In genomic region chr2:13114391-13114790, GRCh38 we compare ENCODE assay signal across 11 cellular contexts.
DNase-seq lines count a peak whose midpoint lies in the region; ATAC-seq, FAIRE-seq and TF ChIP-seq lines count a peak whose summit lies in the region.
"Had no signal": no experiment of that assay in that cellular context is flagged by ENCODE, and none has a peak within 500 bp of the region (broad histone marks: within the 10 kb centered on the region; RNA-seq: fewer than 3 reads in every experiment).

No MANE protein-coding gene starts in this region.

- H3K4me1 Mint-ChIP-seq in mesothelial cell of epicardium (peaks cover 27% of the 10 kb centered on the region), H9 (peaks cover 4 to 5% of the 10 kb centered on the region in 2 experiments; a peak in 3 of 4 replicates)
- H3K4me1 Mint-ChIP-seq in CD8-positive, alpha-beta T cell (ENCODE audit: low read depth), result no peaks in the 10 kb centered on the region

- no peak overlapping the region for H4K5ac ChIP-seq in H1 (ENCODE audit: insufficient read length, low read depth, low read length)
- no peak overlapping the region for H4K5ac ChIP-seq in H9 (ENCODE audit: insufficient read length, low read depth, low read length)

- TF ChIP-seq EP300 in H1 (IDR thresholded peaks at IDR 0.05; ENCODE audit: borderline replicate concordance in 1 of 2, low read depth in 2 of 2, low read length in 2 of 2) (no peak), gastroesophageal sphincter (IDR thresholded peaks at IDR 0.05) (no peak)

- H3K18ac ChIP-seq in H1 (ENCODE audit: extremely low read depth, low read length) (no peak overlapping the region), H9 (ENCODE audit: insufficient read length, low read depth, low read length) (no peak overlapping the region)

- H3K79me1 ChIP-seq in H1 (ENCODE audit: low read depth, low read length) (no peaks in the 10 kb centered on the region), H9 (ENCODE audit: insufficient read depth, low read depth, low read length, poor library complexity, severe bottlenecking) (no peaks in the 10 kb centered on the region)

- WGBS in H1 (ENCODE audit: extremely low coverage in 1 of 2, insufficient coverage in 1 of 2, insufficient read length in 1 of 2, insufficient replicate concordance in 2 of 2, low coverage in 1 of 2, low lambda C conversion rate in 2 of 2, missing lambda C conversion rate in 1 of 2), 2 experiments, result 88% methylated on average over 1 of the region's 1 CpG; no CpG with 5 or more reads in 1 of the 2 experiments
- WGBS in H9 (ENCODE audit: extremely low coverage, insufficient read length, low lambda C conversion rate), result no CpG with 5 or more reads among the region's 1 CpG
- 0 to 40% methylated on average over 1 of the region's 1 CpG for WGBS in gastroesophageal sphincter (ENCODE audit: low coverage in 1 of 2), 2 donors

- H3K9ac ChIP-seq in H1 (replicated peaks in 1 of 4; ENCODE audit: extremely low read depth in 1 of 4, low read depth in 3 of 4, low read length in 3 of 4) (no peak overlapping the region), H9 (ENCODE audit: extremely low read depth, insufficient read length, low read length) (no peak overlapping the region)

- H2AFZ ChIP-seq in H1 (ENCODE audit: low read length), result peak overlapping the region; percentile 58; the same call in 1 of the 2 replicates
- no peak overlapping the region for H2AFZ ChIP-seq in H9 (ENCODE audit: low read length)

- H4K91ac ChIP-seq in H1 (replicated peaks; ENCODE audit: insufficient read length, low read length) (no peak overlapping the region), H9 (ENCODE audit: insufficient read length, low read depth, low read length) (no peak overlapping the region)

- no peak for ATAC-seq in CD8-positive, alpha-beta T cell
- ATAC-seq in gastroesophageal sphincter, result no peak

- H2BK20ac ChIP-seq in H1 (ENCODE audit: low read length), result no peak overlapping the region
- H2BK20ac ChIP-seq in H9 (ENCODE audit: low read depth, low read length, poor library complexity, severe bottlenecking), result no peak overlapping the region

- H3K36me3 ChIP-seq in H1 (ENCODE audit: control insufficient read depth in 2 of 4, insufficient read depth in 4 of 4, low read length in 3 of 4) (no peaks in the 10 kb centered on the region), gastroesophageal sphincter (no peaks in the 10 kb centered on the region)
- H3K36me3 ChIP-seq in CD8-positive, alpha-beta T cell (ENCODE audit: insufficient read depth, low read length), result no peaks in the 10 kb centered on the region

- H2BK5ac ChIP-seq in H1 (ENCODE audit: low read depth, low read length) (no peak overlapping the region), H9 (ENCODE audit: insufficient read length, low read length) (no peak overlapping the region)

- no peak overlapping the region for H3K4me2 ChIP-seq in H1 (ENCODE audit: insufficient read depth in 1 of 2, low read depth in 2 of 2, low read length in 2 of 2)
- H3K4me2 ChIP-seq in H9 (ENCODE audit: insufficient read depth, insufficient read length, low read length), result no peak overlapping the region

- no peak overlapping the region for H2BK12ac ChIP-seq in H1 (ENCODE audit: low read depth, low read length)
- no peak overlapping the region for H2BK12ac ChIP-seq in H9 (ENCODE audit: insufficient read length, low read depth, low read length)

- H3K27ac ChIP-seq in H1 (ENCODE audit: low read depth, low read length) (no peak overlapping the region), H9 (ENCODE audit: insufficient read length, low read depth, low read length) (no peak overlapping the region), gastroesophageal sphincter (no peak overlapping the region)
- no peak overlapping the region for H3K27ac ChIP-seq in CD8-positive, alpha-beta T cell (ENCODE audit: low read depth, low read length)
- H3K27ac ChIP-seq: HL-60 had no signal

- H4K20me1 ChIP-seq in H1 (replicated peaks in 1 of 2; ENCODE audit: control insufficient read depth in 1 of 2, insufficient read depth in 2 of 2, low read length in 2 of 2), result no peaks in the 10 kb centered on the region
- H4K20me1 ChIP-seq in H9 (ENCODE audit: control insufficient read depth, insufficient read depth, insufficient read length), result no peaks in the 10 kb centered on the region

- H3K23ac ChIP-seq in H1 (ENCODE audit: insufficient read length) (no peak overlapping the region), H9 (ENCODE audit: insufficient read length, low read depth, low read length) (no peak overlapping the region)

- H3K36me3 Mint-ChIP-seq in mesothelial cell of epicardium (no peaks in the 10 kb centered on the region), H9 (ENCODE audit: insufficient read depth in 1 of 3, low read depth in 3 of 3) (no peaks in the 10 kb centered on the region)
- H3K36me3 Mint-ChIP-seq in CD8-positive, alpha-beta T cell, result no peaks in the 10 kb centered on the region
- H3K36me3 Mint-ChIP-seq: brain had no signal

- TF ChIP-seq POLR2A in H1 (IDR thresholded peaks at IDR 0.05; ENCODE audit: control extremely low read depth in 1 of 2, low read depth in 2 of 2, low read length in 2 of 2) (no peak), gastroesophageal sphincter (IDR thresholded peaks at IDR 0.05) (no peak)

- no peak overlapping the region for H3K4me3 Mint-ChIP-seq in mesothelial cell of epicardium
- H3K4me3 Mint-ChIP-seq in H9, result no peak overlapping the region
- H3K4me3 Mint-ChIP-seq in CD8-positive, alpha-beta T cell, result no peak overlapping the region
- H3K4me3 Mint-ChIP-seq: brain had no signal

- H3K9me3 ChIP-seq in H1 (ENCODE audit: insufficient read depth in 2 of 2, low read depth in 1 of 2, low read length in 1 of 2), result peaks cover 0 to 5% of the 10 kb centered on the region in 2 experiments; a peak in 1 of 4 replicates
- no peaks in the 10 kb centered on the region for H3K9me3 ChIP-seq in H9 (ENCODE audit: control insufficient read depth, low read depth, low read length)
- H3K9me3 ChIP-seq in CD8-positive, alpha-beta T cell (ENCODE audit: low read length), result no peaks in the 10 kb centered on the region
- no peaks in the 10 kb centered on the region for H3K9me3 ChIP-seq in gastroesophageal sphincter

- H3K79me2 ChIP-seq in H1 (ENCODE audit: control insufficient read depth in 1 of 2, insufficient read depth in 2 of 2, low read length in 2 of 2), result no peaks in the 10 kb centered on the region
- no peaks in the 10 kb centered on the region for H3K79me2 ChIP-seq in H9 (ENCODE audit: insufficient read depth, low read length)

- no peak overlapping the region for H3K56ac ChIP-seq in H1 (replicated peaks; ENCODE audit: insufficient read length, low read depth, low read length)
- H3K56ac ChIP-seq in H9 (ENCODE audit: insufficient read length, low read depth, low read length), result no peak overlapping the region

- CTCF ChIA-PET in H1 (lab: Charles Lee; ENCODE audit: partially characterized antibody), result no interaction called here
- CTCF ChIA-PET in CD8-positive, alpha-beta T cell (lab: Charles Lee), result no interaction called here

- POLR2A ChIA-PET in H1 (lab: Charles Lee; ENCODE audit: partially characterized antibody), result no interaction called here
- POLR2A ChIA-PET in CD8-positive, alpha-beta T cell (lab: Charles Lee), result no interaction called here

- no peaks in the 10 kb centered on the region for H3K27me3 ChIP-seq in H1 (replicated peaks in 1 of 4; ENCODE audit: control insufficient read depth in 3 of 4, extremely low read depth in 1 of 4, insufficient read depth in 3 of 4, low read length in 3 of 4)
- no peaks in the 10 kb centered on the region for H3K27me3 ChIP-seq in H9 (ENCODE audit: insufficient read depth, low read length)
- no peaks in the 10 kb centered on the region for H3K27me3 ChIP-seq in CD8-positive, alpha-beta T cell (ENCODE audit: insufficient read depth, low read length)
- H3K27me3 ChIP-seq in gastroesophageal sphincter, result no peaks in the 10 kb centered on the region

- H2BK15ac ChIP-seq in H1 (ENCODE audit: low read length), result no peak overlapping the region
- H2BK15ac ChIP-seq in H9 (ENCODE audit: low read depth, low read length), result no peak overlapping the region

- H2BK120ac ChIP-seq in H1 (replicated peaks; ENCODE audit: low read depth, low read length), result no peak overlapping the region
- no peak overlapping the region for H2BK120ac ChIP-seq in H9 (ENCODE audit: low read depth, low read length, poor library complexity, severe bottlenecking)

- intact Hi-C loops in CD8-positive, alpha-beta T cell (cut with DNase I, micrococcal nuclease), result no loop called here

- H3K14ac ChIP-seq in H1 (ENCODE audit: insufficient read length), result no peak overlapping the region
- no peak overlapping the region for H3K14ac ChIP-seq in H9 (ENCODE audit: insufficient read depth, low read length)

- H4K8ac ChIP-seq in H1 (ENCODE audit: extremely low read depth, insufficient read depth, low read length) (no peak overlapping the region), H9 (replicated peaks; ENCODE audit: insufficient read length, low read depth, low read length) (no peak overlapping the region)

- peak overlapping the region; percentile 22 for H3K27ac Mint-ChIP-seq in mesothelial cell of epicardium
- H3K27ac Mint-ChIP-seq in H9, result peak overlapping the region in 1 of 3 experiments; percentile 9; a peak in 2 of 7 replicates
- no peak overlapping the region for H3K27ac Mint-ChIP-seq in CD8-positive, alpha-beta T cell

- no peaks in the 10 kb centered on the region for H3K23me2 ChIP-seq in H1 (ENCODE audit: low read depth, low read length)
- H3K23me2 ChIP-seq in H9 (ENCODE audit: insufficient read length, low read depth, low read length, poor library complexity, severe bottlenecking), result no peaks in the 10 kb centered on the region

- H3K9me3 Mint-ChIP-seq in mesothelial cell of epicardium, result peaks cover 6% of the 10 kb centered on the region
- no peaks in the 10 kb centered on the region; a peak in 1 of 5 replicates for H3K9me3 Mint-ChIP-seq in H9
- H3K9me3 Mint-ChIP-seq in CD8-positive, alpha-beta T cell, result no peaks in the 10 kb centered on the region
- H3K9me3 Mint-ChIP-seq: brain had no signal

- H2AK5ac ChIP-seq in H1 (ENCODE audit: low read depth, low read length) (no peak overlapping the region), H9 (ENCODE audit: insufficient read length, low read length) (no peak overlapping the region)

- H3K4ac ChIP-seq in H1 (replicated peaks; ENCODE audit: insufficient read length, low read depth, low read length) (no peak overlapping the region), H9 (ENCODE audit: low read depth, low read length) (no peak overlapping the region)

- no peak for TF ChIP-seq CTCF in H1 (IDR thresholded peaks at IDR 0.05; ENCODE audit: control extremely low read depth in 1 of 3, insufficient read depth in 1 of 3, low read depth in 1 of 3, low read length in 3 of 3)
- TF ChIP-seq CTCF in mesothelial cell of epicardium (IDR thresholded peaks at IDR 0.05; ENCODE audit: unreplicated experiment), result no peak
- TF ChIP-seq CTCF in H9 (conservative IDR thresholded peaks at IDR 0.05), result no peak
- TF ChIP-seq CTCF in CD8-positive, alpha-beta T cell (IDR thresholded peaks at IDR 0.05), result no peak
- no peak for TF ChIP-seq CTCF in gastroesophageal sphincter (IDR thresholded peaks at IDR 0.05)

- H3K4me3 ChIP-seq in H1 (ENCODE audit: extremely low read depth in 1 of 4, insufficient read depth in 2 of 4, low read depth in 3 of 4, low read length in 4 of 4) (no peak overlapping the region), gastroesophageal sphincter (no peak overlapping the region)
- H3K4me3 ChIP-seq in CD8-positive, alpha-beta T cell (ENCODE audit: low read depth, low read length), result no peak overlapping the region

- H3K4me1 ChIP-seq in H1 (replicated peaks in 1 of 4; ENCODE audit: control insufficient read depth in 3 of 4, insufficient read depth in 4 of 4, low read length in 3 of 4) (no peaks in the 10 kb centered on the region), H9 (ENCODE audit: insufficient read depth, low read length) (no peaks in the 10 kb centered on the region), gastroesophageal sphincter (no peaks in the 10 kb centered on the region)
- H3K4me1 ChIP-seq in CD8-positive, alpha-beta T cell (ENCODE audit: insufficient read depth, low read length), result no peaks in the 10 kb centered on the region

- TF ChIP-seq RAD21 in H1 (IDR thresholded peaks at IDR 0.05 in 1 of 2, conservative IDR thresholded peaks at IDR 0.05 in 1 of 2; ENCODE audit: low read depth in 2 of 2, low read length in 2 of 2), result no peak

- no peak for FAIRE-seq in H1 (lab: Jason Lieb, UNC)

- H3T11ph ChIP-seq in H9 (ENCODE audit: low read length), result no peak overlapping the region

- H3K27me3 Mint-ChIP-seq in mesothelial cell of epicardium (ENCODE audit: low read depth) (no peaks in the 10 kb centered on the region), H9 (ENCODE audit: low read depth) (no peaks in the 10 kb centered on the region)
- H3K27me3 Mint-ChIP-seq in CD8-positive, alpha-beta T cell (ENCODE audit: low read depth), result peaks cover 6% of the 10 kb centered on the region
- H3K27me3 Mint-ChIP-seq: brain had no signal

- peak; percentile 23 for DNase-seq in DMS53 treated with DMSO at 0.1 percent for 48 hours (lab: John Stamatoyannopoulos, UW; ENCODE audit: unreplicated experiment)
- DNase-seq in NCI-H82 (lab: John Stamatoyannopoulos, UW), result peak; percentile 97
- DNase-seq in H1 (ENCODE audit: low read depth in 1 of 2, low spot score in 2 of 2), result no peak
- DNase-seq in mesothelial cell of epicardium (ENCODE audit: low spot score in 2 of 2, unreplicated experiment in 2 of 2), result no peak
- DNase-seq in NCI-H526 (lab: John Stamatoyannopoulos, UW), result no peak
- no peak for DNase-seq in H9
- no peak for DNase-seq in CD8-positive, alpha-beta T cell
- DNase-seq: NCI-H1048 had no signal

Comparison
In these comparisons a context has a peak if more than half of its experiments do, and no peak if none do; other contexts are left out.
1. DNase-seq: peak in DMS53 treated with DMSO at 0.1 percent for 48 hours (single experiment) and NCI-H82 (single experiment); none in H1 (0 of 2), mesothelial cell of epicardium (0 of 2), NCI-H526 (0 of 2), H9 (single experiment) and CD8-positive, alpha-beta T cell (0 of 7).